ENCODE assay signal across 8 cellular contexts in genomic region chr15:100602822-100603393, GRCh38. TPM values are rescaled to one million over a fixed set of nuclear protein-coding genes. Genes with fewer than 3 reads are reported as not detected.
A peak's percentile ranks its signal among the peaks of the same experiment; 100 is the strongest.
DNase-seq lines count a peak whose midpoint lies in the region; ATAC-seq lines count a peak whose summit lies in the region.

No MANE protein-coding gene starts in this region.

- ATAC-seq in GM19467 (IDR thresholded peaks at IDR 0.05; ENCODE audit: unreplicated experiment) (peak; percentile 29), HG03558 (IDR thresholded peaks at IDR 0.05; ENCODE audit: extremely low read depth, unreplicated experiment) (peak; percentile 34), naive B cell (ENCODE audit: low read depth in 2 of 2) (peak; percentile 8 to 22)

- peak; percentile 59 for DNase-seq in ELR (ENCODE audit: low read depth)
- DNase-seq in T-helper 22 cell (ENCODE audit: low read depth): peak; percentile 6
- peak; percentile 46 for DNase-seq in effector CD8-positive, alpha-beta T cell (lab: John Stamatoyannopoulos, UW)
- no peak for DNase-seq in naive B cell
- no peak for DNase-seq in hippocampal formation (lab: John Stamatoyannopoulos, UW)
- no peak for DNase-seq in NCI-H2171 (lab: John Stamatoyannopoulos, UW)

- no peaks in the 10 kb centered on the region for H3K9me3 Mint-ChIP-seq in naive B cell

- no peak overlapping the region for H3K4me3 Mint-ChIP-seq in naive B cell

- no peaks in the 10 kb centered on the region for H3K27me3 Mint-ChIP-seq in naive B cell

- peak overlapping the region in 4 of 6 donors; percentile 69 to 97 (median 97) for H3K27ac Mint-ChIP-seq in naive B cell

- H3K36me3 Mint-ChIP-seq in naive B cell: peaks cover 0 to 5% of the 10 kb centered on the region in 2 donors

- H3K4me1 Mint-ChIP-seq in naive B cell: peaks cover 21 to 36% (median 35%) of the 10 kb centered on the region in 3 donors

RNA-seq across cellular contexts. Expression of gene ASB7, which starts 0.5 kb away (rescaled TPM):
- 10 to 100 TPM; 11.0 to 17.2 (median 14.1) TPM for polyA plus RNA-seq in naive B cell (ENCODE audit: low read depth in 6 of 6)

RNA-seq across cellular contexts. Expression of gene LINS1, which starts 0.9 kb away (rescaled TPM):
- 10 to 100 TPM; 10.2 to 25.3 (median 17.2) TPM for polyA plus RNA-seq in naive B cell (ENCODE audit: low read depth in 6 of 6)

Comparison
In these comparisons a context has a peak if more than half of its experiments do, and no peak if none do; other contexts are left out.
1. DNase-seq: peak in ELR (single experiment), T-helper 22 cell (single experiment) and effector CD8-positive, alpha-beta T cell (single experiment); none in naive B cell (single experiment), hippocampal formation (0 of 2) and NCI-H2171 (single experiment).
2. Peak in every context shown above with its lines, with median percentiles within 50 percentile points of each other: ATAC-seq.